ENCODE assay signal across 1 cellular context in the genomic region with DNA sequence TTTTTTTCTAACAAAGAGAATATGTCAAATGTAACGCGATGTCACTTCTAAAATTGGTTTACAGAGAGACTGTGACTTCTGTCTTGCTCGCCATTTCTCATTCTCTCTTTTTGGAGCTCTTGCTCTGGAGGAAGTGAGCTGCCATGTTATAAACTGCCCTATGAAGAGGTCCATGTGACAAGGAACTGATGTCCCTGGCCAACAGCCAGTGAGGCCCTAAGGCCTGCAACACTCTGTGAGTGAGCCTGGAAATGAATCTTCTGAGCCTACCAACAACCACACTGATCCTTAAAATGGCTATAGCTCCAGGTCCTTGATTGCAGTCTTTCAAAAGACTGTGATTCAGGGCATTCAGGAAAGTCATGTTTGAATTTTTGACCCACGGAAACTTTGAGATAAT.
TF ChIP-seq lines count a peak whose summit lies in the region.

No MANE protein-coding gene starts in this region.

TF ChIP-seq in GM23338, 12 proteins besides CTCF, POLR2A, EP300 and RAD21 (continued from another document):
- TF ChIP-seq, protein P1, sequence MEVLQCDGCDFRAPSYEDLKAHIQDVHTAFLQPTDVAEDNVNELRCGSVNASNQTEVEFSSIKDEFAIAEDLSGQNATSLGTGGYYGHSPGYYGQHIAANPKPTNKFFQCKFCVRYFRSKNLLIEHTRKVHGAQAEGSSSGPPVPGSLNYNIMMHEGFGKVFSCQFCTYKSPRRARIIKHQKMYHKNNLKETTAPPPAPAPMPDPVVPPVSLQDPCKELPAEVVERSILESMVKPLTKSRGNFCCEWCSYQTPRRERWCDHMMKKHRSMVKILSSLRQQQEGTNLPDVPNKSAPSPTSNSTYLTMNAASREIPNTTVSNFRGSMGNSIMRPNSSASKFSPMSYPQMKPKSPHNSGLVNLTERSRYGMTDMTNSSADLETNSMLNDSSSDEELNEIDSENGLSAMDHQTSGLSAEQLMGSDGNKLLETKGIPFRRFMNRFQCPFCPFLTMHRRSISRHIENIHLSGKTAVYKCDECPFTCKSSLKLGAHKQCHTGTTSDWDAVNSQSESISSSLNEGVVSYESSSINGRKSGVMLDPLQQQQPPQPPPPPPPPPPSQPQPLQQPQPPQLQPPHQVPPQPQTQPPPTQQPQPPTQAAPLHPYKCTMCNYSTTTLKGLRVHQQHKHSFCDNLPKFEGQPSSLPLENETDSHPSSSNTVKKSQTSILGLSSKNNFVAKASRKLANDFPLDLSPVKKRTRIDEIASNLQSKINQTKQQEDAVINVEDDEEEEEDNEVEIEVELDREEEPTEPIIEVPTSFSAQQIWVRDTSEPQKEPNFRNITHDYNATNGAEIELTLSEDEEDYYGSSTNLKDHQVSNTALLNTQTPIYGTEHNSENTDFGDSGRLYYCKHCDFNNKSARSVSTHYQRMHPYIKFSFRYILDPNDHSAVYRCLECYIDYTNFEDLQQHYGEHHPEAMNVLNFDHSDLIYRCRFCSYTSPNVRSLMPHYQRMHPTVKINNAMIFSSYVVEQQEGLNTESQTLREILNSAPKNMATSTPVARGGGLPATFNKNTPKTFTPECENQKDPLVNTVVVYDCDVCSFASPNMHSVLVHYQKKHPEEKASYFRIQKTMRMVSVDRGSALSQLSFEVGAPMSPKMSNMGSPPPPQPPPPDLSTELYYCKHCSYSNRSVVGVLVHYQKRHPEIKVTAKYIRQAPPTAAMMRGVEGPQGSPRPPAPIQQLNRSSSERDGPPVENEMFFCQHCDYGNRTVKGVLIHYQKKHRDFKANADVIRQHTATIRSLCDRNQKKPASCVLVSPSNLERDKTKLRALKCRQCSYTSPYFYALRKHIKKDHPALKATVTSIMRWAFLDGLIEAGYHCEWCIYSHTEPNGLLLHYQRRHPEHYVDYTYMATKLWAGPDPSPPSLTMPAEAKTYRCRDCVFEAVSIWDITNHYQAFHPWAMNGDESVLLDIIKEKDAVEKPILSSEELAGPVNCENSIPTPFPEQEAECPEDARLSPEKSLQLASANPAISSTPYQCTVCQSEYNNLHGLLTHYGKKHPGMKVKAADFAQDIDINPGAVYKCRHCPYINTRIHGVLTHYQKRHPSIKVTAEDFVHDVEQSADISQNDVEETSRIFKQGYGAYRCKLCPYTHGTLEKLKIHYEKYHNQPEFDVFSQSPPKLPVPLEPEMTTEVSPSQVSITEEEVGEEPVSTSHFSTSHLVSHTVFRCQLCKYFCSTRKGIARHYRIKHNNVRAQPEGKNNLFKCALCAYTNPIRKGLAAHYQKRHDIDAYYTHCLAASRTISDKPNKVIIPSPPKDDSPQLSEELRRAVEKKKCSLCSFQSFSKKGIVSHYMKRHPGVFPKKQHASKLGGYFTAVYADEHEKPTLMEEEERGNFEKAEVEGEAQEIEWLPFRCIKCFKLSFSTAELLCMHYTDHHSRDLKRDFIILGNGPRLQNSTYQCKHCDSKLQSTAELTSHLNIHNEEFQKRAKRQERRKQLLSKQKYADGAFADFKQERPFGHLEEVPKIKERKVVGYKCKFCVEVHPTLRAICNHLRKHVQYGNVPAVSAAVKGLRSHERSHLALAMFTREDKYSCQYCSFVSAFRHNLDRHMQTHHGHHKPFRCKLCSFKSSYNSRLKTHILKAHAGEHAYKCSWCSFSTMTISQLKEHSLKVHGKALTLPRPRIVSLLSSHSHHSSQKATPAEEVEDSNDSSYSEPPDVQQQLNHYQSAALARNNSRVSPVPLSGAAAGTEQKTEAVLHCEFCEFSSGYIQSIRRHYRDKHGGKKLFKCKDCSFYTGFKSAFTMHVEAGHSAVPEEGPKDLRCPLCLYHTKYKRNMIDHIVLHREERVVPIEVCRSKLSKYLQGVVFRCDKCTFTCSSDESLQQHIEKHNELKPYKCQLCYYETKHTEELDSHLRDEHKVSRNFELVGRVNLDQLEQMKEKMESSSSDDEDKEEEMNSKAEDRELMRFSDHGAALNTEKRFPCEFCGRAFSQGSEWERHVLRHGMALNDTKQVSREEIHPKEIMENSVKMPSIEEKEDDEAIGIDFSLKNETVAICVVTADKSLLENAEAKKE (CRISPR knock-in tag; IDR thresholded peaks at IDR 0.05): no peak
- TF ChIP-seq ZNF331 (CRISPR knock-in tag; IDR thresholded peaks at IDR 0.05; ENCODE audit: low read depth) (no peak), EZH2 (IDR thresholded peaks at IDR 0.05; ENCODE audit: low read depth, unreplicated experiment) (no peak), ZNF114 (CRISPR knock-in tag; IDR thresholded peaks at IDR 0.05) (no peak), JUNB (IDR thresholded peaks at IDR 0.05; ENCODE audit: unreplicated experiment) (no peak)
